In the genomic region with DNA sequence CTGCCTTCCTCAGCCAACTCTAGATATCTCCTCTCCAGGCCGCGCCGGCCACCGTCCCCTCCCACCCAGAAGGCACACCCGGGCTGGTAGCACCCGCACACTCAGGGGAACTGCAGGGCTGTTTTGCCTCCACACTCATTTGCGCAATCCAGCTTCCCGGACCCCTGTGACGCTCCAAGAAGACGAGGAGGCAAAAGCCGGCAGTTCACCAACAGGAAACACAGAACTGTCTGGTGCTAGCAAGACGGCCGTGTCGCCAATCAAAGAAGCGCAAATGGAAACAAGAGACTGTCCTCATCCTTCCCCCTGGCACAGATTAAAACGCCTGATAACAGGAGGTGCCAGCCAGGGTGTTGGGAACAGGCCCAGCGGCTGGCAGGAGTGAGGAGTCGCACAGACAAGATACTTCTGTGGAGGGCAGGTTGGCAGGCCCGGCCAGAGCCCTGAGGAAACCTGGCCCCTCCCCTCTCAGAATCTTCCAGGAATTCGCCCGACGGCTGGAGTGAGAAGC, we compare ENCODE assay signal across 15 cellular contexts. TPM values are rescaled to one million over a fixed set of nuclear protein-coding genes. Genes with fewer than 3 reads are reported as not detected.
A peak's percentile ranks its signal among the peaks of the same experiment; 100 is the strongest.
DNase-seq lines count a peak whose midpoint lies in the region; ATAC-seq, FAIRE-seq and TF ChIP-seq lines count a peak whose summit lies in the region.
"Had no signal": no experiment of that assay in that cellular context is flagged by ENCODE, and none has a peak within 500 bp of the region (broad histone marks: within the 10 kb centered on the region; RNA-seq: fewer than 3 reads in every experiment).

No MANE protein-coding gene starts in this region.

- FAIRE-seq in kidney (lab: Jason Lieb, UNC), result no peak
- FAIRE-seq: GM12891 had no signal

- H4K20me1 ChIP-seq in mammary epithelial cell (ENCODE audit: insufficient read depth, low read length), result no peaks in the 10 kb centered on the region

- dilution Hi-C loops in mammary epithelial cell (cut with HindIII; ENCODE audit: low sequenced_read_pairs), result loop anchor here (10.0 kb wide), 1 partner anchor 135 kb away; the partner anchor contains the start of gene NOTCH1

- H3K27ac ChIP-seq in breast epithelium, result peak overlapping the region; percentile 29 to 56
- no peak overlapping the region for H3K27ac ChIP-seq in mammary epithelial cell (ENCODE audit: insufficient read depth, low read depth, low read length)
- 0 out of 2 replicates have a peak overlapping the region, but pooled peaks have one; percentile 57 for H3K27ac ChIP-seq in SK-N-MC
- peak overlapping the region; percentile 6 to 53 for H3K27ac ChIP-seq in kidney (ENCODE audit: low read depth in 2 of 2, low read length in 2 of 2)
- H3K27ac ChIP-seq in testis, result no peak overlapping the region
- H3K27ac ChIP-seq: ovary had no signal

- ATAC-seq in GM21576 (IDR thresholded peaks at IDR 0.05; ENCODE audit: unreplicated experiment), result no peak

- H3K4me2 ChIP-seq in mammary epithelial cell (ENCODE audit: insufficient read depth, low read depth, low read length), result no peak overlapping the region

- in situ Hi-C loops in mammary epithelial cell (cut with MboI; ENCODE audit: low sequenced_read_pairs in 2 of 2), result no loop called here

- H3K27me3 ChIP-seq in breast epithelium (no peaks in the 10 kb centered on the region), mammary epithelial cell (ENCODE audit: insufficient read depth, low read length) (no peaks in the 10 kb centered on the region), testis (no peaks in the 10 kb centered on the region)
- H3K27me3 ChIP-seq: MG63, ovary had no signal

- CTCF ChIA-PET in mammary epithelial cell (lab: Charles Lee; ENCODE audit: low non-redundant PET), result no interaction called here

- no TSS peak for BruUV-seq in mammary epithelial cell (replicated peaks; lab: Mats Ljungman, UMichigan)

- intact Hi-C loops in breast epithelium (cut with DNase I; ENCODE audit: low total_unique reads) (no loop called here), mammary epithelial cell (cut with micrococcal nuclease) (no loop called here), kidney (cut with DNase I) (no loop called here), testis (cut with DNase I; ENCODE audit: low total_unique reads) (no loop called here)

- H3K9me3 ChIP-seq in breast epithelium (no peaks in the 10 kb centered on the region), mammary epithelial cell (replicated peaks; ENCODE audit: insufficient read depth, low read length) (no peaks in the 10 kb centered on the region), SK-N-MC (ENCODE audit: low read depth, low read length) (no peaks in the 10 kb centered on the region), kidney (ENCODE audit: control insufficient read depth in 1 of 2, low read length in 2 of 2) (no peaks in the 10 kb centered on the region), testis (no peaks in the 10 kb centered on the region)
- H3K9me3 ChIP-seq: MG63, ovary had no signal

- H3K4me1 ChIP-seq in breast epithelium (no peaks in the 10 kb centered on the region), mammary epithelial cell (ENCODE audit: insufficient read depth, low read length) (peaks cover 3% of the 10 kb centered on the region), kidney (ENCODE audit: control insufficient read depth in 1 of 2, insufficient read depth in 1 of 2, low read depth in 1 of 2, low read length in 2 of 2) (peaks cover 0 to 19% of the 10 kb centered on the region in 2 donors), testis (no peaks in the 10 kb centered on the region)

- no peak for TF ChIP-seq POLR2A in breast epithelium (IDR thresholded peaks at IDR 0.05)
- TF ChIP-seq POLR2A in testis (IDR thresholded peaks at IDR 0.05), result no peak

- no peak overlapping the region for H3K9ac ChIP-seq in mammary epithelial cell (ENCODE audit: insufficient read depth, low read length)
- H3K9ac ChIP-seq in SK-N-MC (ENCODE audit: insufficient read length), result no peak overlapping the region
- no peak overlapping the region for H3K9ac ChIP-seq in kidney (ENCODE audit: low read length in 2 of 2)

- TF ChIP-seq CTCF in breast epithelium (IDR thresholded peaks at IDR 0.05) (no peak), mammary epithelial cell (conservative IDR thresholded peaks at IDR 0.05 in 1 of 2, IDR thresholded peaks at IDR 0.05 in 1 of 2; ENCODE audit: extremely low read depth in 1 of 2, insufficient read depth in 1 of 2, low read depth in 1 of 2, low read length in 2 of 2) (no peak), kidney (IDR thresholded peaks at IDR 0.05; ENCODE audit: borderline replicate concordance, extremely low read depth, insufficient read depth) (no peak), testis (IDR thresholded peaks at IDR 0.05) (no peak), GM20000 (IDR thresholded peaks at IDR 0.05; ENCODE audit: extremely low read depth, missing control alignments) (no peak)

- H3K36me3 ChIP-seq in breast epithelium (no peaks in the 10 kb centered on the region), mammary epithelial cell (ENCODE audit: insufficient read depth, low read length) (peaks cover 2% of the 10 kb centered on the region), SK-N-MC (ENCODE audit: insufficient read depth, low read length) (no peaks in the 10 kb centered on the region), kidney (ENCODE audit: control insufficient read depth in 1 of 2, insufficient read depth in 2 of 2, low read length in 2 of 2) (no peaks in the 10 kb centered on the region), testis (ENCODE audit: low read depth, missing control alignments) (no peaks in the 10 kb centered on the region)
- H3K36me3 ChIP-seq: ovary had no signal

- no peak overlapping the region for H2AFZ ChIP-seq in mammary epithelial cell (ENCODE audit: low read depth, low read length)

- peak in 1 of 2 donors; percentile 78 for DNase-seq in breast epithelium (ENCODE audit: low spot score in 2 of 2)
- no peak for DNase-seq in mammary epithelial cell
- DNase-seq in SK-N-MC (ENCODE audit: low read depth, low spot score), result no peak
- DNase-seq in kidney, result no peak
- DNase-seq in testis, result peak; percentile 45
- DNase-seq in GM20000 (ENCODE audit: low spot score), result no peak
- no peak for DNase-seq in DMS153 treated with DMSO at 0.1 percent for 48 hours (lab: John Stamatoyannopoulos, UW; ENCODE audit: unreplicated experiment)
- DNase-seq: activated CD4-positive, alpha-beta T cell treated with anti-CD3 and anti-CD28 coated beads, Interleukin-2, amount 50 U/mL, for 1 hour; DMS79 treated with DMSO at 0.1 percent for 48 hours; mesenchymal stem cell; MG63; ovary; stimulated activated CD4-positive, alpha-beta T cell treated with anti-CD3 and anti-CD28 coated beads, Interleukin-1b, Interleukin-23, amount 100 ng/mL, for 48 hours had no signal

- H3K79me2 ChIP-seq in mammary epithelial cell (ENCODE audit: insufficient read depth, low read length), result peaks cover 27% of the 10 kb centered on the region

- H3K4me3 ChIP-seq in breast epithelium (peak overlapping the region in 1 of 3 donors; percentile 9), mammary epithelial cell (replicated peaks in 1 of 3; ENCODE audit: insufficient read depth in 1 of 3, low read depth in 2 of 3, low read length in 3 of 3) (no peak overlapping the region), SK-N-MC (peak overlapping the region; percentile 69), kidney (ENCODE audit: low read length in 2 of 2) (no peak overlapping the region), testis (no peak overlapping the region)
- H3K4me3 ChIP-seq: MG63, ovary had no signal

- WGBS in mammary epithelial cell (ENCODE audit: low coverage, missing lambda C conversion rate), result 23% methylated on average over 20 of the region's 22 CpGs
- 63 to 80% methylated on average over 18 to 22 of the region's 22 CpGs for WGBS in testis, 2 donors

RNA-seq across cellular contexts. Expression of gene AGPAT2, which starts 7.8 kb away (rescaled TPM):
- 100 to 1,000 TPM; 106 to 551 (median 110) TPM for total RNA-seq in breast epithelium
- total RNA-seq in mammary epithelial cell, result 10 to 100 TPM; 37.3 to 49.6 TPM
- 42.3 TPM for polyA plus RNA-seq in mammary epithelial cell
- polyA minus RNA-seq in mammary epithelial cell, result 74.1 TPM
- total RNA-seq in kidney, result 83.6 TPM
- 73.4 TPM for polyA plus RNA-seq in kidney (ENCODE audit: insufficient read depth, low read depth, low replicate concordance)
- total RNA-seq in testis, result 10 to 100 TPM; 46.6 to 52.7 TPM
- polyA plus RNA-seq in testis (ENCODE audit: insufficient read depth, low read depth, low replicate concordance), result 34.2 TPM

RNA-seq across cellular contexts. Expression of gene EGFL7, which starts 16.8 kb away (rescaled TPM):
- 100 to 1,000 TPM in 1 of 3 donors, 10 to 100 TPM in 2; 48.9 to 138 (median 53.4) TPM for total RNA-seq in breast epithelium
- total RNA-seq in mammary epithelial cell, result 1 to 10 TPM; 2.8 to 8.2 TPM
- 8.7 TPM for polyA plus RNA-seq in mammary epithelial cell
- polyA minus RNA-seq in mammary epithelial cell, result 1.9 TPM
- total RNA-seq in kidney, result 140 TPM
- 137 TPM for polyA plus RNA-seq in kidney (ENCODE audit: insufficient read depth, low read depth, low replicate concordance)
- total RNA-seq in testis, result 100 to 1,000 TPM; 101 to 106 TPM
- 68.5 TPM for polyA plus RNA-seq in testis (ENCODE audit: insufficient read depth, low read depth, low replicate concordance)

RNA-seq across cellular contexts. Expression of gene DIPK1B, which starts 32.9 kb away (rescaled TPM):
- 1 to 10 TPM; 4.8 to 8.2 (median 5.6) TPM for total RNA-seq in breast epithelium
- under 1 TPM; 0.35 to 0.50 TPM for total RNA-seq in mammary epithelial cell
- polyA plus RNA-seq in mammary epithelial cell, result 0.33 TPM
- not detected for polyA minus RNA-seq in mammary epithelial cell
- total RNA-seq in kidney, result 7.5 TPM
- polyA plus RNA-seq in kidney (ENCODE audit: insufficient read depth, low read depth, low replicate concordance), result 22.6 TPM
- 10 to 100 TPM; 28.7 to 36.2 TPM for total RNA-seq in testis
- 23.3 TPM for polyA plus RNA-seq in testis (ENCODE audit: insufficient read depth, low read depth, low replicate concordance)

Comparison
In these comparisons a context has a peak if more than half of its experiments do, and no peak if none do; other contexts are left out.
1. H3K27ac ChIP-seq: peak in breast epithelium (2 of 2), SK-N-MC (single experiment) and kidney (2 of 2); none in mammary epithelial cell (single experiment) and testis (0 of 2).
2. RNA of gene EGFL7, which starts 16.8 kb away (total RNA-seq): 140 TPM in kidney (single experiment), 101 to 106 TPM in testis and 48.9 to 138 TPM in breast epithelium; 2.8 to 8.2 TPM in mammary epithelial cell; every median in the first group is over 4 times any median in the second.